ENCODE assay signal across 18 cellular contexts in genomic region chr2:69797235-69797634, GRCh38. TPM values are rescaled to one million over a fixed set of nuclear protein-coding genes. Genes with fewer than 3 reads are reported as not detected.
A peak's percentile ranks its signal among the peaks of the same experiment; 100 is the strongest.
DNase-seq lines count a peak whose midpoint lies in the region; ATAC-seq, FAIRE-seq and TF ChIP-seq lines count a peak whose summit lies in the region.
"Had no signal": no experiment of that assay in that cellular context is flagged by ENCODE, and none has a peak within 500 bp of the region (broad histone marks: within the 10 kb centered on the region; RNA-seq: fewer than 3 reads in every experiment).

No MANE protein-coding gene starts in this region.

- no peaks in the 10 kb centered on the region for H3K9me3 Mint-ChIP-seq in memory B cell
- H3K9me3 Mint-ChIP-seq in progenitor cell of endocrine pancreas (ENCODE audit: low read depth): peaks cover 3% of the 10 kb centered on the region
- H3K9me3 Mint-ChIP-seq: activated CD4-positive, alpha-beta memory T cell treated with anti-CD3 and anti-CD28 coated beads, Interleukin-2, amount 10 ng/mL, durations not matched to agents 7 days and 5 days had no signal

- TF ChIP-seq RAD21 in A549 (conservative IDR thresholded peaks at IDR 0.05 in 1 of 2, IDR thresholded peaks at IDR 0.05 in 1 of 2) (no peak), GM12878 (IDR thresholded peaks at IDR 0.05; ENCODE audit: insufficient read depth, low read depth, low read length) (no peak)

- RAD21 ChIA-PET in GM12878 (lab: Charles Lee; ENCODE audit: unreplicated experiment): interaction anchor here (0.6 to 1.9 kb wide), 5 partner anchors 15 to 72 kb away, joined by 3 to 11 read pairs (median 4); no protein-coding TSS in a partner anchor

- H3K9me3 ChIP-seq in A549 (no peaks in the 10 kb centered on the region), GM12878 (replicated peaks; ENCODE audit: control insufficient read depth, insufficient read depth, low read length) (no peaks in the 10 kb centered on the region), sigmoid colon (no peaks in the 10 kb centered on the region)

- BruUV-seq in GM12878 (replicated peaks; lab: Mats Ljungman, UMichigan): no TSS peak

- H3K4me1 ChIP-seq in A549: peaks cover 48% of the 10 kb centered on the region
- peaks cover 54% of the 10 kb centered on the region for H3K4me1 ChIP-seq in GM12878 (ENCODE audit: control insufficient read depth, insufficient read depth, low read length)
- peaks cover 0 to 25% (median 19%) of the 10 kb centered on the region in 4 donors for H3K4me1 ChIP-seq in sigmoid colon

- no peak overlapping the region; the same call in 1 of the 2 replicates for H3K9ac ChIP-seq in GM12878 (ENCODE audit: control insufficient read depth, insufficient read depth, low read length)

- POLR2A ChIA-PET in A549 (lab: Yijun Ruan, JAX) (no interaction called here), GM12878 (lab: Charles Lee) (interaction anchor here (1.1 to 1.7 kb wide), 3 partner anchors 19 to 35 kb away, joined by 3 to 4 read pairs (median 4); no protein-coding TSS in a partner anchor)

- H3K27me3 ChIP-seq in GM12878 (replicated peaks in 1 of 2; ENCODE audit: control insufficient read depth in 2 of 2, insufficient read depth in 2 of 2, low read length in 1 of 2): no peaks in the 10 kb centered on the region
- no peaks in the 10 kb centered on the region for H3K27me3 ChIP-seq in sigmoid colon

- H3K27me3 Mint-ChIP-seq in memory B cell (no peaks in the 10 kb centered on the region), progenitor cell of endocrine pancreas (no peaks in the 10 kb centered on the region)
- H3K27me3 Mint-ChIP-seq: activated CD4-positive, alpha-beta memory T cell treated with anti-CD3 and anti-CD28 coated beads, Interleukin-2, amount 10 ng/mL, durations not matched to agents 7 days and 5 days; B cell had no signal

- H3K36me3 ChIP-seq in GM12878 (ENCODE audit: control insufficient read depth in 2 of 2, insufficient read depth in 2 of 2, low read length in 1 of 2) (no peaks in the 10 kb centered on the region), sigmoid colon (no peaks in the 10 kb centered on the region)

- H3K4me3 ChIP-seq in A549: no peak overlapping the region
- H3K4me3 ChIP-seq in GM12878: peak overlapping the region; percentile 69
- H3K4me3 ChIP-seq in sigmoid colon: no peak overlapping the region

- DNase-seq in A549 (ENCODE audit: low read depth in 1 of 2, low spot score in 1 of 2) (no peak), GM12878 (ENCODE audit: low read depth, low spot score) (no peak), memory B cell (ENCODE audit: low spot score in 2 of 2) (no peak), progenitor cell of endocrine pancreas (ENCODE audit: low spot score, unreplicated experiment) (no peak), NCI-H1930 (lab: John Stamatoyannopoulos, UW) (no peak), HuH-7.5 (ENCODE audit: low spot score) (no peak), sigmoid colon (no peak)
- DNase-seq: activated CD4-positive, alpha-beta memory T cell treated with anti-CD3 and anti-CD28 coated beads, Interleukin-2, amount 10 ng/mL, durations not matched to agents 7 days and 5 days; activated CD4-positive, CD25-positive, alpha-beta regulatory T cell; activated naive CD4-positive, alpha-beta T cell; effector CD8-positive, alpha-beta T cell; left cardiac atrium; NCI-H1436; NCI-H524 treated with DMSO at 0.1 percent for 48 hours; stimulated activated naive CD4-positive, alpha-beta T cell treated with Interleukin-2 at 50 U/mL for 16 hours; T-helper 9 cell had no signal

- H3K36me3 Mint-ChIP-seq in memory B cell: peaks cover 3% of the 10 kb centered on the region
- peaks cover 24% of the 10 kb centered on the region for H3K36me3 Mint-ChIP-seq in progenitor cell of endocrine pancreas (ENCODE audit: insufficient read depth)

- FAIRE-seq in A549 (lab: Jason Lieb, UNC) (no peak), GM12878 (lab: Jason Lieb, UNC) (no peak)

- SMC1A ChIA-PET in GM12878 (lab: Charles Lee; ENCODE audit: uncharacterized antibody, unreplicated experiment): interaction anchor here (1.1 to 4.6 kb wide), 8 partner anchors 15 to 72 kb away, joined by 3 to 26 read pairs (median 4); no protein-coding TSS in a partner anchor

- in situ Hi-C loops in GM12878 (cut with MboI): no loop called here

- peaks cover 18% of the 10 kb centered on the region for H3K79me2 ChIP-seq in GM12878 (ENCODE audit: control insufficient read depth, insufficient read depth, low read length)

- H3K27ac ChIP-seq in A549: peak overlapping the region; percentile 44 to 76; a peak in 4 of 6 replicates
- peak overlapping the region; percentile 77 for H3K27ac ChIP-seq in GM12878 (ENCODE audit: control insufficient read depth, insufficient read depth)
- H3K27ac ChIP-seq in sigmoid colon: peak overlapping the region in 2 of 4 donors; percentile 71 to 78

- TF ChIP-seq CTCF in A549 (IDR thresholded peaks at IDR 0.05): no peak
- TF ChIP-seq CTCF in GM12878 (IDR thresholded peaks at IDR 0.05 in 2 of 3, conservative IDR thresholded peaks at IDR 0.05 in 1 of 3; ENCODE audit: control insufficient read depth in 2 of 3, extremely low read depth in 1 of 3, insufficient read depth in 1 of 3, low read depth in 3 of 3, low read length in 3 of 3): no peak
- no peak for TF ChIP-seq CTCF in progenitor cell of endocrine pancreas (IDR thresholded peaks at IDR 0.05; ENCODE audit: unreplicated experiment)
- TF ChIP-seq CTCF in sigmoid colon (IDR thresholded peaks at IDR 0.05): no peak

- TF ChIP-seq POLR2A in A549 (IDR thresholded peaks at IDR 0.05; ENCODE audit: low read length): no peak
- no peak for TF ChIP-seq POLR2A in GM12878 (IDR thresholded peaks at IDR 0.05; ENCODE audit: low read depth, low read length)
- no peak for TF ChIP-seq POLR2A in sigmoid colon (IDR thresholded peaks at IDR 0.05)

- no peak overlapping the region for H2AFZ ChIP-seq in GM12878 (ENCODE audit: control insufficient read depth, low read depth, low read length)

- H3K27ac Mint-ChIP-seq in memory B cell: peak overlapping the region; percentile 80
- H3K27ac Mint-ChIP-seq in progenitor cell of endocrine pancreas: peak overlapping the region; percentile 99
- H3K27ac Mint-ChIP-seq: activated CD4-positive, alpha-beta memory T cell treated with anti-CD3 and anti-CD28 coated beads, Interleukin-2, amount 10 ng/mL, durations not matched to agents 7 days and 5 days had no signal

- no peak overlapping the region for H3K4me3 Mint-ChIP-seq in memory B cell
- H3K4me3 Mint-ChIP-seq in progenitor cell of endocrine pancreas (ENCODE audit: low read depth): peak overlapping the region; percentile 82
- H3K4me3 Mint-ChIP-seq: activated CD4-positive, alpha-beta memory T cell treated with anti-CD3 and anti-CD28 coated beads, Interleukin-2, amount 10 ng/mL, durations not matched to agents 7 days and 5 days had no signal

- no peaks in the 10 kb centered on the region for H4K20me1 ChIP-seq in GM12878 (ENCODE audit: control insufficient read depth, insufficient read depth)

- WGBS in A549 (ENCODE audit: missing lambda C conversion rate): 95% methylated on average over 4 of the region's 4 CpGs
- 95% methylated on average over 4 of the region's 4 CpGs for WGBS in GM12878 (ENCODE audit: insufficient coverage, insufficient replicate concordance, low lambda C conversion rate, missing lambda C conversion rate)
- 87 to 91% methylated on average over 4 of the region's 4 CpGs for WGBS in sigmoid colon, 2 donors

- H3K4me1 Mint-ChIP-seq in memory B cell (peaks cover 32% of the 10 kb centered on the region), progenitor cell of endocrine pancreas (ENCODE audit: low read depth) (peaks cover 75% of the 10 kb centered on the region)

- H3K4me2 ChIP-seq in A549: peak overlapping the region; percentile 43
- H3K4me2 ChIP-seq in GM12878 (ENCODE audit: control insufficient read depth, insufficient read depth): peak overlapping the region; percentile 78

- TF ChIP-seq EP300 in A549 (IDR thresholded peaks at IDR 0.05) (no peak), GM12878 (IDR thresholded peaks at IDR 0.05; ENCODE audit: borderline replicate concordance in 1 of 2, control insufficient read depth in 1 of 2, low read depth in 2 of 2, low read length in 2 of 2) (no peak), sigmoid colon (IDR thresholded peaks at IDR 0.05) (no peak)

- no peak for ATAC-seq in A549
- ATAC-seq in GM12878: no peak
- no peak for ATAC-seq in memory B cell (ENCODE audit: low read depth)
- no peak for ATAC-seq in GM18870 (IDR thresholded peaks at IDR 0.05; ENCODE audit: unreplicated experiment)

- intact Hi-C loops in GM12878 (cut with micrococcal nuclease; ENCODE audit: unreplicated experiment): loop anchor here (5.0 kb wide), 1 partner anchor 55 kb away; the partner anchor contains the start of gene ANXA4
- intact Hi-C loops in sigmoid colon (cut with DNase I): no loop called here

- CTCF ChIA-PET in A549 (lab: Yijun Ruan, JAX) (interaction anchor here (0.8 to 2.1 kb wide), 6 partner anchors 18 to 81 kb away, joined by 3 to 24 read pairs (median 4); no protein-coding TSS in a partner anchor), GM12878 (lab: Yijun Ruan, JAX) (interaction anchor here (0.6 to 4.4 kb wide), 4 partner anchors 19 to 72 kb away, joined by 3 to 33 read pairs (median 4); no protein-coding TSS in a partner anchor)

RNA-seq across cellular contexts. Expression of gene GMCL1, which starts 32.2 kb away (rescaled TPM):
- polyA plus RNA-seq in A549 (2011; rRNA removed) (16.3 and 21.1 TPM in 2 replicates), A549 (2017; fragmentation: RNase III; extraction: RNeasy Plus Mini Kit Qiagen cat#74134 plus additional on column Dnase treatment) (13.7 to 16.6 TPM (median 15.3 TPM) in 3 replicates), GM12878 (2011; rRNA removed) (15.9 and 23.8 TPM in 2 replicates), GM12878 (2014; fragmentation: Illumina TruSeq; extraction: Trizol) (13.6 and 16.3 TPM in 2 replicates), GM12878 (2014; fragmentation: Nextera tagmentation; extraction: Ambion mirVana) (1 to 10 TPM; 3.7 to 4.8 TPM), GM12878 (2014; rRNA removed) (8.9 and 9.6 TPM in 2 replicates), GM12878 (2016; fragmentation: Nextera tagmentation; extraction: Ambion mirVana) (10 to 100 TPM; 18.8 to 21.4 TPM), sigmoid colon (10 to 100 TPM; 10.7 to 15.0 (median 12.3) TPM)
- 5.8 and 7.9 TPM in 2 replicates for polyA plus RNA-seq in A549 (2012; cell fraction: cytosol; rRNA removed)
- polyA plus RNA-seq in A549 (2012; cell fraction: nucleus; rRNA removed): 4.7 and 5.6 TPM in 2 replicates
- polyA minus RNA-seq in A549 (2011; rRNA and poly(A)+ RNA removed): 3.9 and 4.7 TPM in 2 replicates
- total RNA-seq in GM12878 (2013; cell fraction: nucleolus; rRNA removed): 31.6 and 32.3 TPM in 2 replicates
- total RNA-seq in GM12878 (2014; rRNA removed) (9.9 and 12.6 TPM in 2 replicates), GM12878 (2014; rRNA removed; fragmentation: Illumina TruSeq; extraction: Trizol) (11.2 TPM in 2 replicates), GM12878 (2021) (10.3 and 13.4 TPM in 2 replicates), progenitor cell of endocrine pancreas (33.1 and 39.2 TPM in 2 replicates), sigmoid colon (10 to 100 TPM; 10.5 to 15.3 (median 12.9) TPM)
- 4.9 TPM for polyA plus RNA-seq in GM12878 (2011; ENCODE audit: low read depth)
- 4.9 and 6.4 TPM in 2 replicates for polyA plus RNA-seq in GM12878 (2011; cell fraction: cytosol; rRNA removed)
- polyA plus RNA-seq in GM12878 (2011; cell fraction: nucleus; rRNA removed): 8.2 and 8.6 TPM in 2 replicates
- 7.9 and 11.3 TPM in 2 replicates for polyA plus RNA-seq in GM12878 (2012)
- polyA minus RNA-seq in GM12878 (2011; rRNA and poly(A)+ RNA removed): 8.0 and 9.6 TPM in 2 replicates
- 3.7 and 3.8 TPM in 2 replicates for polyA minus RNA-seq in GM12878 (2011; cell fraction: cytosol; rRNA and poly(A)+ RNA removed)
- 3.1 and 9.6 TPM in 2 replicates for polyA minus RNA-seq in GM12878 (2011; cell fraction: nucleus; rRNA and poly(A)+ RNA removed)

RNA-seq across cellular contexts. Expression of gene ANXA4, which starts 55.3 kb away (rescaled TPM):
- 341 and 360 TPM in 2 replicates for polyA plus RNA-seq in A549 (2011; rRNA removed)
- 322 and 418 TPM in 2 replicates for polyA plus RNA-seq in A549 (2012; cell fraction: cytosol; rRNA removed)
- 154 and 191 TPM in 2 replicates for polyA plus RNA-seq in A549 (2012; cell fraction: nucleus; rRNA removed)
- 514 to 554 TPM (median 521 TPM) in 3 replicates for polyA plus RNA-seq in A549 (2017; fragmentation: RNase III; extraction: RNeasy Plus Mini Kit Qiagen cat#74134 plus additional on column Dnase treatment)
- 342 and 464 TPM in 2 replicates for polyA minus RNA-seq in A549 (2011; rRNA and poly(A)+ RNA removed)
- 52.6 and 58.2 TPM in 2 replicates for total RNA-seq in GM12878 (2013; cell fraction: nucleolus; rRNA removed)
- total RNA-seq in GM12878 (2014; rRNA removed): 59.3 and 60.0 TPM in 2 replicates
- 16.3 and 17.7 TPM in 2 replicates for total RNA-seq in GM12878 (2014; rRNA removed; fragmentation: Illumina TruSeq; extraction: Trizol)
- total RNA-seq in GM12878 (2021): 57.5 and 64.2 TPM in 2 replicates
- polyA plus RNA-seq in GM12878 (2011; ENCODE audit: low read depth): 18.8 TPM
- 81.6 and 97.2 TPM in 2 replicates for polyA plus RNA-seq in GM12878 (2011; rRNA removed)
- polyA plus RNA-seq in GM12878 (2011; cell fraction: cytosol; rRNA removed): 71.3 and 110 TPM in 2 replicates
- polyA plus RNA-seq in GM12878 (2011; cell fraction: nucleus; rRNA removed): 110 and 122 TPM in 2 replicates
- polyA plus RNA-seq in GM12878 (2012): 44.2 and 54.2 TPM in 2 replicates
- polyA plus RNA-seq in GM12878 (2014; fragmentation: Illumina TruSeq; extraction: Trizol): 57.9 and 74.3 TPM in 2 replicates
- 10 to 100 TPM; 64.6 to 73.1 TPM for polyA plus RNA-seq in GM12878 (2014; fragmentation: Nextera tagmentation; extraction: Ambion mirVana)
- 78.8 and 94.3 TPM in 2 replicates for polyA plus RNA-seq in GM12878 (2014; rRNA removed)
- polyA plus RNA-seq in GM12878 (2016; fragmentation: Nextera tagmentation; extraction: Ambion mirVana): 10 to 100 TPM; 69.0 to 74.2 TPM
- 77.5 and 85.9 TPM in 2 replicates for polyA minus RNA-seq in GM12878 (2011; rRNA and poly(A)+ RNA removed)
- polyA minus RNA-seq in GM12878 (2011; cell fraction: cytosol; rRNA and poly(A)+ RNA removed): 24.5 and 37.8 TPM in 2 replicates
- polyA minus RNA-seq in GM12878 (2011; cell fraction: nucleus; rRNA and poly(A)+ RNA removed): 21.4 and 30.3 TPM in 2 replicates
- total RNA-seq in progenitor cell of endocrine pancreas: 250 and 262 TPM in 2 replicates
- 10 to 100 TPM; 33.3 to 55.8 (median 44.5) TPM for total RNA-seq in sigmoid colon
- 100 to 1,000 TPM; 129 to 183 (median 155) TPM for polyA plus RNA-seq in sigmoid colon
